ENCODE assay signal across 25 cellular contexts in genomic region chr3:138725116-138725515, GRCh38.
"Had no signal": no experiment of that assay in that cellular context is flagged by ENCODE, and none has a peak within 500 bp of the region (broad histone marks: within the 10 kb centered on the region; RNA-seq: fewer than 3 reads in every experiment).

No MANE protein-coding gene starts in this region.

- ATAC-seq: heart right ventricle; left lobe of liver; mucosa of descending colon; stimulated activated effector memory CD8-positive, alpha-beta T cell treated with anti-CD3 and anti-CD28 coated beads, Interleukin-12 subunit alpha, Interleukin-12 subunit beta, amount 100 ng/mL, for 72 hours had no signal

- H3K27ac Mint-ChIP-seq: dendritic cell treated with granulocyte-macrophage colony-stimulating factor and Interleukin-4, amounts not matched to agents 40 ng/mL and 50 ng/mL, for 4 days; mesothelial cell of epicardium; naive B cell; stimulated activated effector memory CD8-positive, alpha-beta T cell treated with anti-CD3 and anti-CD28 coated beads, Interleukin-12 subunit alpha, Interleukin-12 subunit beta, amount 100 ng/mL, for 72 hours had no signal

- H3K36me3 ChIP-seq: colonic mucosa, prostate gland, right atrium auricular region, sigmoid colon, thyroid gland, vagina had no signal

- H3K9me3 Mint-ChIP-seq: dendritic cell treated with granulocyte-macrophage colony-stimulating factor and Interleukin-4, amounts not matched to agents 40 ng/mL and 50 ng/mL, for 4 days; mesothelial cell of epicardium; naive B cell; nephron; stimulated activated effector memory CD8-positive, alpha-beta T cell treated with anti-CD3 and anti-CD28 coated beads, Interleukin-12 subunit alpha, Interleukin-12 subunit beta, amount 100 ng/mL, for 72 hours had no signal

- H3K36me3 Mint-ChIP-seq: stimulated activated effector memory CD8-positive, alpha-beta T cell treated with anti-CD3 and anti-CD28 coated beads, Interleukin-12 subunit alpha, Interleukin-12 subunit beta, amount 100 ng/mL, for 72 hours had no signal

- H3K4me1 Mint-ChIP-seq: mesothelial cell of epicardium had no signal

- H3K27ac ChIP-seq: colonic mucosa, heart right ventricle, right atrium auricular region, sigmoid colon, stomach, thyroid gland, vagina had no signal

- H3K27me3 Mint-ChIP-seq: dendritic cell treated with granulocyte-macrophage colony-stimulating factor and Interleukin-4, amounts not matched to agents 40 ng/mL and 50 ng/mL, for 4 days; naive B cell had no signal

- DNase-seq: colonic mucosa; effector memory CD4-positive, alpha-beta T cell; glutamatergic neuron; heart right ventricle; hippocampal formation; islet precursor cell; mesenchymal stem cell; mucosa of descending colon; naive B cell; sigmoid colon; stimulated activated CD4-positive, alpha-beta T cell treated with anti-CD3 and anti-CD28 coated beads, Interleukin-2, amount 100 ng/mL, for 24 hours; stimulated activated CD4-positive, alpha-beta T cell treated with anti-CD3 and anti-CD28 coated beads, Interleukin-4, amount 100 ng/mL, for 24 hours; stimulated activated naive CD4-positive, alpha-beta T cell treated with Interleukin-2 at 50 U/mL for 16 hours; stomach; thyroid gland; trophoblast cell had no signal

- H3K27me3 ChIP-seq: colonic mucosa, heart right ventricle, right atrium auricular region, sigmoid colon, stomach, thyroid gland, vagina had no signal

- H3K4me3 Mint-ChIP-seq: dendritic cell treated with granulocyte-macrophage colony-stimulating factor and Interleukin-4, amounts not matched to agents 40 ng/mL and 50 ng/mL, for 4 days; mesothelial cell of epicardium; naive B cell; nephron; stimulated activated effector memory CD8-positive, alpha-beta T cell treated with anti-CD3 and anti-CD28 coated beads, Interleukin-12 subunit alpha, Interleukin-12 subunit beta, amount 100 ng/mL, for 72 hours had no signal

- H3K9me3 ChIP-seq: colonic mucosa, heart right ventricle, mucosa of descending colon, prostate gland, right atrium auricular region, sigmoid colon, stomach, thyroid gland, vagina had no signal

- H3K4me3 ChIP-seq: colonic mucosa, heart right ventricle, lung, mucosa of descending colon, prostate gland, right atrium auricular region, sigmoid colon, stomach, thyroid gland, vagina had no signal

- H3K4me1 ChIP-seq: colonic mucosa, prostate gland, sigmoid colon, vagina had no signal
